In genomic region chr7:27967639-27968038, GRCh38 we compare ENCODE assay signal across 1 cellular context.
TF ChIP-seq lines count a peak whose summit lies in the region.

No MANE protein-coding gene starts in this region.

TF ChIP-seq in GM12878, 131 proteins besides CTCF, POLR2A, EP300 and RAD21 (continued from another document):
- TF ChIP-seq ZBTB11 (CRISPR knock-in tag; IDR thresholded peaks at IDR 0.05) (no peak), CHD1 (IDR thresholded peaks at IDR 0.05; ENCODE audit: low read depth, low read length) (no peak), USF1 (IDR thresholded peaks at IDR 0.05; ENCODE audit: borderline replicate concordance, extremely low read length, insufficient read depth, low read depth, low read length) (no peak), ZSCAN29 (IDR thresholded peaks at IDR 0.05) (no peak), TCF12 (IDR thresholded peaks at IDR 0.05; ENCODE audit: low read depth, low read length) (no peak), BCLAF1 (IDR thresholded peaks at IDR 0.05) (no peak), ESRRA (IDR thresholded peaks at IDR 0.05; ENCODE audit: low read length) (no peak), ASH2L (IDR thresholded peaks at IDR 0.05; ENCODE audit: borderline replicate concordance, low read depth) (no peak), ATF7 (IDR thresholded peaks at IDR 0.05; ENCODE audit: low read depth) (no peak), PRDM15 (CRISPR knock-in tag; IDR thresholded peaks at IDR 0.05) (no peak), ATF2 (IDR thresholded peaks at IDR 0.05; ENCODE audit: low read length) (no peak), IRF5 (IDR thresholded peaks at IDR 0.05; ENCODE audit: borderline replicate concordance) (no peak), BCL11A (IDR thresholded peaks at IDR 0.05; ENCODE audit: low read depth, low read length) (no peak), ZNF217 (IDR thresholded peaks at IDR 0.05) (no peak), NR2C1 (IDR thresholded peaks at IDR 0.05) (no peak), ZNF274 (IDR thresholded peaks at IDR 0.05; ENCODE audit: insufficient read depth, insufficient read length) (no peak)
TF ChIP-seq in GM12878: peak in this region for 0.
